8 cellular contexts compared by ENCODE assay signal in genomic region chr14:74945261-74945851, GRCh38. TPM values are rescaled to one million over a fixed set of nuclear protein-coding genes. Genes with fewer than 3 reads are reported as not detected.
DNase-seq lines count a peak whose midpoint lies in the region; ATAC-seq and TF ChIP-seq lines count a peak whose summit lies in the region.
"Had no signal": no experiment of that assay in that cellular context is flagged by ENCODE, and none has a peak within 500 bp of the region (broad histone marks: within the 10 kb centered on the region; RNA-seq: fewer than 3 reads in every experiment).

No MANE protein-coding gene starts in this region.

- peaks cover 14% of the 10 kb centered on the region for H3K4me1 Mint-ChIP-seq in Calu3 (ENCODE audit: low read depth, unreplicated experiment)
- H3K4me1 Mint-ChIP-seq in activated CD4-positive, alpha-beta memory T cell treated with anti-CD3 and anti-CD28 coated beads, Interleukin-2, amount 10 ng/mL, durations not matched to agents 7 days and 5 days = peaks cover 38% of the 10 kb centered on the region

- H3K4me3 Mint-ChIP-seq in Calu3 (ENCODE audit: low read depth, unreplicated experiment) = no peak overlapping the region
- H3K4me3 Mint-ChIP-seq in activated CD4-positive, alpha-beta memory T cell treated with anti-CD3 and anti-CD28 coated beads, Interleukin-2, amount 10 ng/mL, durations not matched to agents 7 days and 5 days = no peak overlapping the region

- H3K36me3 Mint-ChIP-seq in Calu3 (ENCODE audit: insufficient read depth, unreplicated experiment) = no peaks in the 10 kb centered on the region
- no peaks in the 10 kb centered on the region for H3K36me3 Mint-ChIP-seq in activated CD4-positive, alpha-beta memory T cell treated with anti-CD3 and anti-CD28 coated beads, Interleukin-2, amount 10 ng/mL, durations not matched to agents 7 days and 5 days (ENCODE audit: low read depth)
- H3K36me3 Mint-ChIP-seq: memory B cell had no signal

- DNase-seq in Calu3 = peak; percentile 52
- DNase-seq in HCEC 1CT = peak; percentile 24
- DNase-seq in activated CD4-positive, alpha-beta memory T cell treated with anti-CD3 and anti-CD28 coated beads, Interleukin-2, amount 10 ng/mL, durations not matched to agents 7 days and 5 days = peak; percentile 33
- peak; percentile 51 for DNase-seq in left kidney (ENCODE audit: low read depth, low spot score)
- DNase-seq in globus pallidus (ENCODE audit: low spot score) = no peak
- DNase-seq in NCI-H1048 (lab: John Stamatoyannopoulos, UW) = no peak

- no peak for ATAC-seq in GM18517 (IDR thresholded peaks at IDR 0.05; ENCODE audit: unreplicated experiment)

- POLR2A ChIA-PET in activated CD4-positive, alpha-beta memory T cell treated with anti-CD3 and anti-CD28 coated beads, Interleukin-2, amount 10 ng/mL, durations not matched to agents 7 days and 5 days (lab: Charles Lee) = interaction anchor here (1.7 kb wide), 1 partner anchor 9 kb away, joined by 3 read pairs; no protein-coding TSS in a partner anchor

- intact Hi-C loops in Calu3 (cut with micrococcal nuclease; ENCODE audit: unreplicated experiment) = no loop called here

- no peak overlapping the region for H3K27ac Mint-ChIP-seq in Calu3 (ENCODE audit: unreplicated experiment)
- no peak overlapping the region for H3K27ac Mint-ChIP-seq in activated CD4-positive, alpha-beta memory T cell treated with anti-CD3 and anti-CD28 coated beads, Interleukin-2, amount 10 ng/mL, durations not matched to agents 7 days and 5 days

- peak; percentile 46 for TF ChIP-seq CTCF in Calu3 (IDR thresholded peaks at IDR 0.05; ENCODE audit: unreplicated experiment)

- BruUV-seq in Calu3 (replicated peaks; lab: Mats Ljungman, UMichigan) = no TSS peak

- H3K9me3 Mint-ChIP-seq in Calu3 (ENCODE audit: low read depth, unreplicated experiment) = no peaks in the 10 kb centered on the region
- no peaks in the 10 kb centered on the region for H3K9me3 Mint-ChIP-seq in activated CD4-positive, alpha-beta memory T cell treated with anti-CD3 and anti-CD28 coated beads, Interleukin-2, amount 10 ng/mL, durations not matched to agents 7 days and 5 days
- H3K9me3 Mint-ChIP-seq: memory B cell had no signal

- H3K27me3 Mint-ChIP-seq in Calu3 (ENCODE audit: unreplicated experiment) = no peaks in the 10 kb centered on the region
- H3K27me3 Mint-ChIP-seq in activated CD4-positive, alpha-beta memory T cell treated with anti-CD3 and anti-CD28 coated beads, Interleukin-2, amount 10 ng/mL, durations not matched to agents 7 days and 5 days = no peaks in the 10 kb centered on the region

- CTCF ChIA-PET in Calu3 (lab: Charles Lee) = interaction anchor here (0.6 to 2.3 kb wide), 6 partner anchors 22 to 143 kb away, joined by 3 to 12 read pairs (median 4); partner anchors contain the start of genes EIF2B2 and RPS6KL1
- CTCF ChIA-PET in activated CD4-positive, alpha-beta memory T cell treated with anti-CD3 and anti-CD28 coated beads, Interleukin-2, amount 10 ng/mL, durations not matched to agents 7 days and 5 days (lab: Charles Lee) = interaction anchor here (0.6 to 5.3 kb wide), 28 partner anchors 9 to 349 kb away, joined by 3 to 80 read pairs (median 4); partner anchors contain the start of genes ACYP1, PGF and ZC2HC1C

RNA-seq across cellular contexts. Expression of gene PGF, which starts 10.0 kb away (rescaled TPM):
- 1.2 and 2.1 TPM in 2 replicates for total RNA-seq in Calu3 (2022)
- under 1 TPM; 0.23 to 0.38 TPM for total RNA-seq in activated CD4-positive, alpha-beta memory T cell treated with anti-CD3 and anti-CD28 coated beads, Interleukin-2, amount 10 ng/mL, durations not matched to agents 7 days and 5 days

RNA-seq across cellular contexts. Expression of gene RPS6KL1, which starts 22.3 kb away (rescaled TPM):
- 16.4 and 18.5 TPM in 2 replicates for total RNA-seq in Calu3 (2022)
- 1 to 10 TPM; 3.6 to 3.8 TPM for total RNA-seq in activated CD4-positive, alpha-beta memory T cell treated with anti-CD3 and anti-CD28 coated beads, Interleukin-2, amount 10 ng/mL, durations not matched to agents 7 days and 5 days

RNA-seq across cellular contexts. Expression of gene EIF2B2, which starts 57.4 kb away (rescaled TPM):
- 41.2 and 42.9 TPM in 2 replicates for total RNA-seq in Calu3 (2022)
- total RNA-seq in activated CD4-positive, alpha-beta memory T cell treated with anti-CD3 and anti-CD28 coated beads, Interleukin-2, amount 10 ng/mL, durations not matched to agents 7 days and 5 days = 10 to 100 TPM; 63.7 to 64.0 TPM

Comparison
In these comparisons a context has a peak if more than half of its experiments do, and no peak if none do; other contexts are left out.
1. DNase-seq: peak in Calu3 (single experiment), HCEC 1CT (single experiment), activated CD4-positive, alpha-beta memory T cell treated with anti-CD3 and anti-CD28 coated beads, Interleukin-2, amount 10 ng/mL, durations not matched to agents 7 days and 5 days (single experiment) and left kidney (single experiment); none in globus pallidus (single experiment) and NCI-H1048 (single experiment).